In the genomic region with DNA sequence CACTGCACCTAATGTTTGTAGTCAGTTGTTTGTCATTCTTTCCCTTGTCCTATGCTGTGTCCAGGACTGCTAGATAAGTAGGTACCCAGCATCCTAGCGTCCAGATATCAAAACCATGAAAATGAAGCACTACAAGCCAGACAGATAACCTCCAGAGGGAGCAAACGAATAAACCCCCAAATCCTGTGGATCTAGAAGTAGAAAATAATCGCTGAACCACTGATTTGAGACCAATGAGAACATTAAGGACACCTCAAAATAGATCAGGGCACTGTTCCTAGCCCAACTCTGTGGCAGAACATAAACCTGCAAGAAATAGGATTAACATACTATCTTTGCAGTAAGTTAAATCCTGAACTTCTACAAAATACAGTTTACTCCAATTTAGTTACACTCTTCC, we compare ENCODE assay signal across 7 cellular contexts. TPM values are rescaled to one million over a fixed set of nuclear protein-coding genes. Genes with fewer than 3 reads are reported as not detected.
DNase-seq lines count a peak whose midpoint lies in the region; ATAC-seq and TF ChIP-seq lines count a peak whose summit lies in the region.

No MANE protein-coding gene starts in this region.

- no peaks in the 10 kb centered on the region for H3K9me2 ChIP-seq in GM23248 (ENCODE audit: insufficient read depth)
- H3K9me2 ChIP-seq in hepatocyte (replicated peaks; ENCODE audit: insufficient read depth): no peaks in the 10 kb centered on the region

- no peak for TF ChIP-seq POLR2A in gastrocnemius medialis (IDR thresholded peaks at IDR 0.05)

- in situ Hi-C loops in GM23248 (cut with MboI) (no loop called here), gastrocnemius medialis (cut with MboI; ENCODE audit: low sequenced_read_pairs in 4 of 4) (loop anchor here in 1 of 4 donors (25.0 kb wide), 1 partner anchor 464 kb away; no protein-coding TSS in a partner anchor)

- H3K36me3 ChIP-seq in GM23248 (ENCODE audit: low read depth) (no peaks in the 10 kb centered on the region), hepatocyte (replicated peaks; ENCODE audit: insufficient read depth, low read depth) (no peaks in the 10 kb centered on the region), gastrocnemius medialis (no peaks in the 10 kb centered on the region)

- WGBS in GM23248 (ENCODE audit: low coverage in 1 of 2, low lambda C conversion rate in 2 of 2, missing lambda C conversion rate in 2 of 2), 2 experiments: 52 to 64% methylated on average over 3 of the region's 3 CpGs
- 88% methylated on average over 3 of the region's 3 CpGs for WGBS in hepatocyte (ENCODE audit: low lambda C conversion rate, missing lambda C conversion rate)

- H3K27ac ChIP-seq in GM23248: no peak overlapping the region
- peak overlapping the region; percentile 90 for H3K27ac ChIP-seq in hepatocyte
- H3K27ac ChIP-seq in gastrocnemius medialis: peak overlapping the region; percentile 78 to 90 (median 82)

- H3K4me3 ChIP-seq in GM23248 (no peak overlapping the region), hepatocyte (no peak overlapping the region), gastrocnemius medialis (peak overlapping the region in 2 of 4 donors; percentile 73 to 79)

- H3K4me2 ChIP-seq in GM23248 (ENCODE audit: unreplicated experiment): no peak overlapping the region
- peak overlapping the region; percentile 96 for H3K4me2 ChIP-seq in hepatocyte

- H3K4me1 ChIP-seq in GM23248 (ENCODE audit: insufficient read depth) (no peaks in the 10 kb centered on the region), hepatocyte (ENCODE audit: insufficient read depth) (peaks cover 4% of the 10 kb centered on the region), gastrocnemius medialis (no peaks in the 10 kb centered on the region)

- no peak for ATAC-seq in gastrocnemius medialis

- no peak overlapping the region for H3K9ac ChIP-seq in GM23248

- intact Hi-C loops in gastrocnemius medialis (cut with DNase I; ENCODE audit: low total_unique reads): no loop called here

- H3K27me3 ChIP-seq in GM23248 (replicated peaks; ENCODE audit: insufficient read depth) (peaks cover 77% of the 10 kb centered on the region), hepatocyte (peaks cover 33% of the 10 kb centered on the region), gastrocnemius medialis (no peaks in the 10 kb centered on the region)

- H3K79me2 ChIP-seq in GM23248 (ENCODE audit: insufficient read depth): no peaks in the 10 kb centered on the region
- H3K79me2 ChIP-seq in hepatocyte: no peaks in the 10 kb centered on the region

- peak overlapping the region; percentile 58; the same call in 1 of the 2 replicates for H2AFZ ChIP-seq in GM23248
- peak overlapping the region; percentile 95 for H2AFZ ChIP-seq in hepatocyte

- H4K20me1 ChIP-seq in GM23248 (ENCODE audit: insufficient read depth): no peaks in the 10 kb centered on the region
- H4K20me1 ChIP-seq in hepatocyte (ENCODE audit: insufficient read depth, poor library complexity, severe bottlenecking): no peaks in the 10 kb centered on the region

- DNase-seq in GM23248: no peak
- DNase-seq in SK-N-DZ (ENCODE audit: low spot score): peak; percentile 8
- no peak for DNase-seq in hepatocyte (ENCODE audit: low spot score)
- DNase-seq in gastrocnemius medialis: no peak
- DNase-seq in COLO829 (ENCODE audit: low spot score): no peak
- no peak for DNase-seq in SHP77 treated with DMSO at 0.1 percent for 48 hours (lab: John Stamatoyannopoulos, UW)
- DNase-seq in NCI-H146 treated with DMSO at 0.1 percent for 48 hours (lab: John Stamatoyannopoulos, UW; ENCODE audit: unreplicated experiment): no peak

- no peaks in the 10 kb centered on the region for H3F3A ChIP-seq in GM23248 (ENCODE audit: insufficient read depth)

- H3K9me3 ChIP-seq in GM23248 (ENCODE audit: low read depth) (no peaks in the 10 kb centered on the region), hepatocyte (ENCODE audit: low read depth) (no peaks in the 10 kb centered on the region), gastrocnemius medialis (no peaks in the 10 kb centered on the region)

- TF ChIP-seq CTCF in hepatocyte (IDR thresholded peaks at IDR 0.05; ENCODE audit: poor library complexity): no peak
- TF ChIP-seq CTCF in gastrocnemius medialis (IDR thresholded peaks at IDR 0.05 in 4 of 5, conservative IDR thresholded peaks at IDR 0.05 in 1 of 5): no peak

RNA-seq across cellular contexts. Expression of gene KLHL32, which starts 1.1 kb away (rescaled TPM):
- not detected in 2 replicates for total RNA-seq in GM23248 (2014; rRNA removed; shearing (Covaris generic))
- polyA plus RNA-seq in GM23248 (2016; fragmentation: Nextera tagmentation; extraction: Ambion mirVana): not detected in 2 replicates
- 1.2 and 1.4 TPM in 2 replicates for polyA plus RNA-seq in SK-N-DZ (2014; cell fraction: cytosol; rRNA removed)
- polyA plus RNA-seq in SK-N-DZ (2014; cell fraction: nucleus; rRNA removed): 1.7 TPM in 2 replicates
- 0.27 and 2.2 TPM in 2 replicates for total RNA-seq in hepatocyte
- polyA plus RNA-seq in hepatocyte: 0.79 TPM in 1 of 2 replicates, not detected in the other
- 1 to 10 TPM in 2 of 4 donors, not detected in 2; 1.8 to 2.2 TPM for total RNA-seq in gastrocnemius medialis

RNA-seq across cellular contexts. Expression of gene NDUFAF4, which starts 25.7 kb away (rescaled TPM):
- total RNA-seq in GM23248 (2014; rRNA removed; shearing (Covaris generic)): 7.2 and 24.5 TPM in 2 replicates
- polyA plus RNA-seq in GM23248 (2016; fragmentation: Nextera tagmentation; extraction: Ambion mirVana): 79.5 and 83.4 TPM in 2 replicates
- 69.9 and 75.3 TPM in 2 replicates for polyA plus RNA-seq in SK-N-DZ (2014; cell fraction: cytosol; rRNA removed)
- 42.9 and 52.2 TPM in 2 replicates for polyA plus RNA-seq in SK-N-DZ (2014; cell fraction: nucleus; rRNA removed)
- 31.1 and 39.1 TPM in 2 replicates for total RNA-seq in hepatocyte
- 50.7 and 62.4 TPM in 2 replicates for polyA plus RNA-seq in hepatocyte
- 10 to 100 TPM; 31.3 to 63.9 (median 45.8) TPM for total RNA-seq in gastrocnemius medialis
